8 cellular contexts compared by ENCODE assay signal in the genomic region with DNA sequence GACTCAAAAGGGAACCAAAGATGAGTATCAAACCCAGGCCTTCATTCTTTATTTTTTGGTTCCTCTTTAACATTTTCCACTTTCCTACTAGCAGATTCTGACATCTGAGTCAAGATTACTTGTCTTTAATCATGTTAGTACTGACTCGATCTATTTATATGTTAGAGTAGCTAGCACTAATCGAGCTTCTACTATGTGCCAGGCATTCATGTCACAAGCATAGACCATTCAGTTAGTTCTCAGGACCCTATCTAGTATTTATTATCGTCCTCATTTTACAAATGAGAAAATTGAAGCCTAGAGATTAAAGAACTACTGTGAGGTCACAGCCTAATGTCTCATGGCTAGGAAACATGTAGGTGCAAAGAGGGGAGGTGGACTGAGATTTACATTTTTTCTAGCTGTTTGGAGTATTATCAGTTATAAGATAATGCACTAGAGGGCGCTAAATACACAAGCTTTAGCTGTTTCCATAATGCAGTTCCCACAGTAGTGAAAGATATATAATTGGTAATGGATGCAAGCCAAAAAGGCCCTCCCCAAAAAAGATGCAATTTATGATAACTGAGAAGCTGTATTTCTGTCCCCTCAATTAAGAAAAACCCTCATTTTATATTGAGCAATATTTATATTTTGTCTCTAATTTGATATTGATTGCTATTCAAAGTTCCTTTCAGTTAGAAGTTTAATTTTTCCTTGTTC. TPM values are rescaled to one million over a fixed set of nuclear protein-coding genes. Genes with fewer than 3 reads are reported as not detected.
A peak's percentile ranks its signal among the peaks of the same experiment; 100 is the strongest.
DNase-seq lines count a peak whose midpoint lies in the region; ATAC-seq, FAIRE-seq and TF ChIP-seq lines count a peak whose summit lies in the region.

No MANE protein-coding gene starts in this region.

- H3K36me3 Mint-ChIP-seq in CD14-positive monocyte (peaks cover 2 to 9% of the 10 kb centered on the region in 2 donors), type B pancreatic cell (no peaks in the 10 kb centered on the region)

- FAIRE-seq in H54 (lab: Jason Lieb, UNC) = peak; percentile 38

- peak overlapping the region; percentile 40 to 87 (median 73) for H3K27ac Mint-ChIP-seq in CD14-positive monocyte
- H3K27ac Mint-ChIP-seq in type B pancreatic cell = peak overlapping the region; percentile 57

- no peak overlapping the region for H3K4me3 Mint-ChIP-seq in CD14-positive monocyte
- H3K4me3 Mint-ChIP-seq in type B pancreatic cell = peak overlapping the region; percentile 40

- WGBS in adrenal gland, 4 donors = 26 to 34% (median 29%) methylated on average over 4 of the region's 4 CpGs

- H3K4me3 ChIP-seq in adrenal gland (no peak overlapping the region), kidney epithelial cell (ENCODE audit: low read depth, low read length) (no peak overlapping the region)

- TF ChIP-seq POLR2A in H54 (IDR thresholded peaks at IDR 0.05; ENCODE audit: low read depth, low read length) (no peak), adrenal gland (IDR thresholded peaks at IDR 0.05) (no peak)

- H3K9me3 Mint-ChIP-seq in CD14-positive monocyte = no peaks in the 10 kb centered on the region
- no peaks in the 10 kb centered on the region for H3K9me3 Mint-ChIP-seq in type B pancreatic cell

- DNase-seq in CD14-positive monocyte (ENCODE audit: low spot score) = no peak
- DNase-seq in H54 (ENCODE audit: insufficient read length, low spot score) = no peak
- DNase-seq in NCI-H446 treated with DMSO at 0.1 percent for 48 hours (lab: John Stamatoyannopoulos, UW) = peak; percentile 45
- DNase-seq in adrenal gland = no peak
- DNase-seq in kidney epithelial cell (ENCODE audit: low read depth) = no peak
- no peak for DNase-seq in type B pancreatic cell (ENCODE audit: extremely low spot score, unreplicated experiment)

- H3K4me1 Mint-ChIP-seq in CD14-positive monocyte (peaks cover 49% of the 10 kb centered on the region), type B pancreatic cell (ENCODE audit: unreplicated experiment) (peaks cover 73% of the 10 kb centered on the region)

- peaks cover 41 to 71% of the 10 kb centered on the region in 2 donors for H3K4me1 ChIP-seq in adrenal gland (replicated peaks in 1 of 2)

- H3K27me3 Mint-ChIP-seq in CD14-positive monocyte (ENCODE audit: low read depth in 3 of 3) (peaks cover 0 to 2% (median 0%) of the 10 kb centered on the region in 3 donors), type B pancreatic cell (no peaks in the 10 kb centered on the region)

- no peaks in the 10 kb centered on the region for H3K9me3 ChIP-seq in adrenal gland (replicated peaks in 1 of 3)

- no peaks in the 10 kb centered on the region for H3K36me3 ChIP-seq in adrenal gland (replicated peaks in 1 of 2)
- no peaks in the 10 kb centered on the region for H3K36me3 ChIP-seq in kidney epithelial cell (ENCODE audit: control insufficient read depth, insufficient read depth, low read length)

- peak overlapping the region in 1 of 5 donors; percentile 98 for H3K27ac ChIP-seq in adrenal gland

- H3K27me3 ChIP-seq in adrenal gland (no peaks in the 10 kb centered on the region), kidney epithelial cell (ENCODE audit: control insufficient read depth, insufficient read depth, low read length) (no peaks in the 10 kb centered on the region)

- intact Hi-C loops in CD14-positive monocyte (cut with micrococcal nuclease) = loop anchor here (5.0 to 10.0 kb wide), 4 partner anchors 34 to 64 kb away; no protein-coding TSS in a partner anchor
- intact Hi-C loops in adrenal gland (cut with DNase I) = loop anchor here in 1 of 2 donors (10.0 kb wide), 1 partner anchor 354 kb away; no protein-coding TSS in a partner anchor

- no peak for ATAC-seq in GM21786 (IDR thresholded peaks at IDR 0.05; ENCODE audit: unreplicated experiment)
- ATAC-seq in HG03521 (IDR thresholded peaks at IDR 0.05; ENCODE audit: unreplicated experiment) = no peak

- peak; percentile 92 for TF ChIP-seq CTCF in CD14-positive monocyte (IDR thresholded peaks at IDR 0.05)
- peak; percentile 63 to 80 (median 69) for TF ChIP-seq CTCF in adrenal gland (IDR thresholded peaks at IDR 0.05)
- TF ChIP-seq CTCF in kidney epithelial cell (IDR thresholded peaks at IDR 0.05; ENCODE audit: insufficient read depth, low read length, poor library complexity, severe bottlenecking) = peak; percentile 62
- TF ChIP-seq CTCF in type B pancreatic cell (conservative IDR thresholded peaks at IDR 0.05) = peak; percentile 88

RNA-seq across cellular contexts. Expression of a gene that starts 32.9 kb away (rescaled TPM):
- polyA plus RNA-seq in CD14-positive monocyte = 10 to 100 TPM; 33.1 to 58.0 TPM
- total RNA-seq in adrenal gland = 10 to 100 TPM; 35.6 to 98.0 (median 68.0) TPM
- polyA plus RNA-seq in adrenal gland = 10 to 100 TPM; 14.4 to 38.5 (median 26.9) TPM
- total RNA-seq in kidney epithelial cell = 31.8 and 36.3 TPM in 2 replicates
- 63.0 and 75.6 TPM in 2 replicates for total RNA-seq in type B pancreatic cell (ENCODE audit: low replicate concordance)
